ENCODE assay signal across 8 cellular contexts in genomic region chr5:181181650-181182565, GRCh38. TPM values are rescaled to one million over a fixed set of nuclear protein-coding genes. Genes with fewer than 3 reads are reported as not detected.
A peak's percentile ranks its signal among the peaks of the same experiment; 100 is the strongest.
DNase-seq lines count a peak whose midpoint lies in the region; ATAC-seq and TF ChIP-seq lines count a peak whose summit lies in the region.

No MANE protein-coding gene starts in this region.

- H3K27ac ChIP-seq in fibroblast of lung (ENCODE audit: insufficient read depth, low read length) (no peak overlapping the region), parathyroid adenoma (no peak overlapping the region), ovary (no peak overlapping the region)

- H3K36me3 ChIP-seq in fibroblast of lung (ENCODE audit: control insufficient read depth, insufficient read depth, low read length) (no peaks in the 10 kb centered on the region), parathyroid adenoma (ENCODE audit: control insufficient read depth, insufficient read depth, low read length) (no peaks in the 10 kb centered on the region), ovary (no peaks in the 10 kb centered on the region)

- no peaks in the 10 kb centered on the region for H3K9me3 Mint-ChIP-seq in activated CD4-positive, alpha-beta T cell treated with anti-CD3 and anti-CD28 coated beads, Interleukin-2, amount 10 ng/mL, durations not matched to agents 7 days and 5 days

- H2AFZ ChIP-seq in fibroblast of lung (ENCODE audit: low read length) (no peak overlapping the region), parathyroid adenoma (no peak overlapping the region)

- H3K4me2 ChIP-seq in fibroblast of lung (ENCODE audit: extremely low read depth, insufficient read depth, low read length): no peak overlapping the region
- H3K4me2 ChIP-seq in parathyroid adenoma (ENCODE audit: low read length): no peak overlapping the region

- peak overlapping the region; percentile 14 for H3K27ac Mint-ChIP-seq in activated CD4-positive, alpha-beta T cell treated with anti-CD3 and anti-CD28 coated beads, Interleukin-2, amount 10 ng/mL, durations not matched to agents 7 days and 5 days

- TF ChIP-seq EP300 in ovary (IDR thresholded peaks at IDR 0.05): no peak

- no peaks in the 10 kb centered on the region for H3K9me3 ChIP-seq in fibroblast of lung (ENCODE audit: control insufficient read depth, insufficient read depth, low read depth, low read length)
- H3K9me3 ChIP-seq in parathyroid adenoma (ENCODE audit: control insufficient read depth, low read length): no peaks in the 10 kb centered on the region
- H3K9me3 ChIP-seq in ovary: no peaks in the 10 kb centered on the region

- peaks cover 37% of the 10 kb centered on the region for H3K4me1 Mint-ChIP-seq in activated CD4-positive, alpha-beta T cell treated with anti-CD3 and anti-CD28 coated beads, Interleukin-2, amount 10 ng/mL, durations not matched to agents 7 days and 5 days

- CTCF ChIA-PET in activated CD4-positive, alpha-beta T cell treated with anti-CD3 and anti-CD28 coated beads, Interleukin-2, amount 10 ng/mL, durations not matched to agents 7 days and 5 days (lab: Charles Lee): interaction anchor here (0.8 to 1.2 kb wide), 3 partner anchors 9 to 81 kb away, joined by 3 to 4 read pairs (median 4); no protein-coding TSS in a partner anchor

- TF ChIP-seq CTCF in fibroblast of lung (conservative IDR thresholded peaks at IDR 0.05 in 1 of 2, IDR thresholded peaks at IDR 0.05 in 1 of 2; ENCODE audit: low read depth in 1 of 2, low read length in 2 of 2) (peak; percentile 60 to 89), parathyroid adenoma (IDR thresholded peaks at IDR 0.05) (peak; percentile 88), ovary (IDR thresholded peaks at IDR 0.05) (peak in 1 of 3 donors; percentile 34)

- intact Hi-C loops in ovary (cut with DNase I): loop anchor here in 2 of 4 donors (10.0 kb wide), 1 partner anchor 397 kb away; no protein-coding TSS in a partner anchor

- POLR2A ChIA-PET in activated CD4-positive, alpha-beta T cell treated with anti-CD3 and anti-CD28 coated beads, Interleukin-2, amount 10 ng/mL, durations not matched to agents 7 days and 5 days (lab: Charles Lee): no interaction called here

- H3K4me3 ChIP-seq in fibroblast of lung (replicated peaks in 1 of 4; ENCODE audit: control extremely low read depth in 1 of 4, insufficient read depth in 1 of 4, low read depth in 3 of 4, low read length in 4 of 4) (no peak overlapping the region), parathyroid adenoma (ENCODE audit: low read depth, low read length) (no peak overlapping the region), ovary (no peak overlapping the region)

- ATAC-seq in GM19395 (IDR thresholded peaks at IDR 0.05; ENCODE audit: unreplicated experiment) (peak; percentile 50), HG03469 (IDR thresholded peaks at IDR 0.05; ENCODE audit: unreplicated experiment) (peak; percentile 46), GM18505 (IDR thresholded peaks at IDR 0.05; ENCODE audit: unreplicated experiment) (no peak)

- H3K27me3 Mint-ChIP-seq in activated CD4-positive, alpha-beta T cell treated with anti-CD3 and anti-CD28 coated beads, Interleukin-2, amount 10 ng/mL, durations not matched to agents 7 days and 5 days: peaks cover 8% of the 10 kb centered on the region

- no peaks in the 10 kb centered on the region for H4K20me1 ChIP-seq in fibroblast of lung (ENCODE audit: control insufficient read depth, extremely low read depth, insufficient read depth, low read length)

- no peaks in the 10 kb centered on the region for H3K79me2 ChIP-seq in fibroblast of lung (ENCODE audit: control insufficient read depth, insufficient read depth, low read length)
- H3K79me2 ChIP-seq in parathyroid adenoma: no peaks in the 10 kb centered on the region

- peak; percentile 69 for DNase-seq in AG20443 (ENCODE audit: low spot score)
- DNase-seq in activated CD4-positive, alpha-beta T cell treated with anti-CD3 and anti-CD28 coated beads, Interleukin-2, amount 10 ng/mL, durations not matched to agents 7 days and 5 days: peak; percentile 64
- DNase-seq in fibroblast of lung (ENCODE audit: low read depth in 2 of 2): peak; percentile 57 to 78
- no peak for DNase-seq in ovary

- TF ChIP-seq POLR2A in GM18505 (IDR thresholded peaks at IDR 0.05; ENCODE audit: borderline replicate concordance, extremely low read depth, insufficient read depth, insufficient read length) (no peak), ovary (IDR thresholded peaks at IDR 0.05) (no peak)

- peak overlapping the region; percentile 74 for H3K4me3 Mint-ChIP-seq in activated CD4-positive, alpha-beta T cell treated with anti-CD3 and anti-CD28 coated beads, Interleukin-2, amount 10 ng/mL, durations not matched to agents 7 days and 5 days

- 53 to 62% (median 55%) methylated on average over 25 of the region's 25 CpGs for WGBS in ovary, 3 donors

- H3K9ac ChIP-seq in fibroblast of lung (ENCODE audit: insufficient read depth, low read length): no peak overlapping the region
- H3K9ac ChIP-seq in parathyroid adenoma: no peak overlapping the region

- H3K36me3 Mint-ChIP-seq in activated CD4-positive, alpha-beta T cell treated with anti-CD3 and anti-CD28 coated beads, Interleukin-2, amount 10 ng/mL, durations not matched to agents 7 days and 5 days (ENCODE audit: low read depth): no peaks in the 10 kb centered on the region

- H3K4me1 ChIP-seq in fibroblast of lung (ENCODE audit: control insufficient read depth, extremely low read depth, insufficient read depth, low read length): no peaks in the 10 kb centered on the region
- H3K4me1 ChIP-seq in parathyroid adenoma: no peaks in the 10 kb centered on the region
- H3K4me1 ChIP-seq in ovary (ENCODE audit: insufficient read depth): no peaks in the 10 kb centered on the region

- H3K27me3 ChIP-seq in fibroblast of lung (ENCODE audit: control insufficient read depth, insufficient read depth, low read length): no peaks in the 10 kb centered on the region
- H3K27me3 ChIP-seq in parathyroid adenoma (ENCODE audit: control insufficient read depth, insufficient read depth, low read length): no peaks in the 10 kb centered on the region
- no peaks in the 10 kb centered on the region for H3K27me3 ChIP-seq in ovary

RNA-seq across cellular contexts. Expression of gene TRIM7, which starts 23.1 kb away (rescaled TPM):
- total RNA-seq in activated CD4-positive, alpha-beta T cell treated with anti-CD3 and anti-CD28 coated beads, Interleukin-2, amount 10 ng/mL, durations not matched to agents 7 days and 5 days: under 1 TPM; 0.29 to 0.84 TPM
- total RNA-seq in fibroblast of lung (2.3 and 7.3 TPM in 2 replicates), ovary (1 to 10 TPM in 2 of 7 donors, under 1 TPM in 5; 0.34 to 2.9 (median 0.93) TPM)
- polyA plus RNA-seq in fibroblast of lung (4.7 and 6.9 TPM in 2 replicates), ovary (under 1 TPM; 0.45 to 0.82 TPM)
- polyA plus RNA-seq in fibroblast of lung (2012): 6.2 and 7.8 TPM in 2 replicates
- polyA minus RNA-seq in fibroblast of lung (ENCODE audit: low replicate concordance): 0.55 and 1.9 TPM in 2 replicates

RNA-seq across cellular contexts. Expression of gene OR2V2, which starts 34.5 kb away (rescaled TPM):
- not detected for total RNA-seq in activated CD4-positive, alpha-beta T cell treated with anti-CD3 and anti-CD28 coated beads, Interleukin-2, amount 10 ng/mL, durations not matched to agents 7 days and 5 days
- total RNA-seq in fibroblast of lung: not detected in 2 replicates
- not detected in 2 replicates for polyA plus RNA-seq in fibroblast of lung
- not detected in 2 replicates for polyA plus RNA-seq in fibroblast of lung (2012)
- not detected in 2 replicates for polyA minus RNA-seq in fibroblast of lung (ENCODE audit: low replicate concordance)
- under 1 TPM in 1 of 7 donors, not detected in 6; 0.80 TPM for total RNA-seq in ovary
- not detected for polyA plus RNA-seq in ovary

RNA-seq across cellular contexts. Expression of gene TRIM41, which starts 41.2 kb away (rescaled TPM):
- 10 to 100 TPM; 34.7 to 36.9 TPM for total RNA-seq in activated CD4-positive, alpha-beta T cell treated with anti-CD3 and anti-CD28 coated beads, Interleukin-2, amount 10 ng/mL, durations not matched to agents 7 days and 5 days
- total RNA-seq in fibroblast of lung (13.9 and 17.0 TPM in 2 replicates), ovary (10 to 100 TPM in 6 of 7 donors, 1 to 10 TPM in 1; 8.2 to 22.7 (median 17.6) TPM)
- polyA plus RNA-seq in fibroblast of lung (8.3 and 11.0 TPM in 2 replicates), ovary (10 to 100 TPM; 11.1 to 13.2 TPM)
- 15.1 and 19.1 TPM in 2 replicates for polyA plus RNA-seq in fibroblast of lung (2012)
- 10.5 and 10.8 TPM in 2 replicates for polyA minus RNA-seq in fibroblast of lung (ENCODE audit: low replicate concordance)

RNA-seq across cellular contexts. Expression of gene OR2V1, which starts 50.9 kb away (rescaled TPM):
- total RNA-seq in activated CD4-positive, alpha-beta T cell treated with anti-CD3 and anti-CD28 coated beads, Interleukin-2, amount 10 ng/mL, durations not matched to agents 7 days and 5 days: not detected
- total RNA-seq in fibroblast of lung: not detected in 2 replicates
- polyA plus RNA-seq in fibroblast of lung: not detected in 2 replicates
- polyA plus RNA-seq in fibroblast of lung (2012): not detected in 2 replicates
- not detected in 2 replicates for polyA minus RNA-seq in fibroblast of lung (ENCODE audit: low replicate concordance)
- not detected for total RNA-seq in ovary
- not detected for polyA plus RNA-seq in ovary

Comparison
In these comparisons a context has a peak if more than half of its experiments do, and no peak if none do; other contexts are left out.
1. DNase-seq: peak in AG20443 (single experiment), activated CD4-positive, alpha-beta T cell treated with anti-CD3 and anti-CD28 coated beads, Interleukin-2, amount 10 ng/mL, durations not matched to agents 7 days and 5 days (single experiment) and fibroblast of lung (2 of 2); none in ovary (0 of 5).